In genomic region chr5:15008476-15008875, GRCh38 we compare ENCODE assay signal across 8 cellular contexts.
DNase-seq lines count a peak whose midpoint lies in the region; ATAC-seq and TF ChIP-seq lines count a peak whose summit lies in the region.

No MANE protein-coding gene starts in this region.

- no peaks in the 10 kb centered on the region for H3K36me3 Mint-ChIP-seq in chondrocyte (ENCODE audit: low read depth)
- H3K36me3 Mint-ChIP-seq in activated T-helper 2 cell treated with anti-CD3 and anti-CD28 coated beads, Interferon-gamma antibody, Interleukin-2, Interleukin-4, amounts not matched to agents 10 μg/mL and 5 μg/mL and 100 μg/mL, durations not matched to agents 14 hours and 24 hours and 36 hours (ENCODE audit: low read depth), result no peaks in the 10 kb centered on the region

- no peaks in the 10 kb centered on the region for H3K9me3 ChIP-seq in lower lobe of right lung

- intact Hi-C loops in lower lobe of right lung (cut with DNase I), result loop anchor here (10.0 kb wide), 1 partner anchor 284 kb away; no protein-coding TSS in a partner anchor
- intact Hi-C loops in activated T-helper 2 cell treated with anti-CD3 and anti-CD28 coated beads, Interferon-gamma antibody, Interleukin-2, Interleukin-4, amounts not matched to agents 10 μg/mL and 5 μg/mL and 100 μg/mL, durations not matched to agents 14 hours and 24 hours and 36 hours (cut with micrococcal nuclease), result no loop called here

- H3K27ac ChIP-seq in lower lobe of right lung, result peak overlapping the region; percentile 46

- H3K4me1 ChIP-seq in lower lobe of right lung, result peaks cover 23% of the 10 kb centered on the region

- no peaks in the 10 kb centered on the region for H3K27me3 Mint-ChIP-seq in chondrocyte (ENCODE audit: low read depth)
- peaks cover 27% of the 10 kb centered on the region for H3K27me3 Mint-ChIP-seq in activated T-helper 2 cell treated with anti-CD3 and anti-CD28 coated beads, Interferon-gamma antibody, Interleukin-2, Interleukin-4, amounts not matched to agents 10 μg/mL and 5 μg/mL and 100 μg/mL, durations not matched to agents 14 hours and 24 hours and 36 hours (ENCODE audit: low read depth)

- no peak overlapping the region for H3K4me3 ChIP-seq in lower lobe of right lung

- H3K27me3 ChIP-seq in lower lobe of right lung (ENCODE audit: low read depth), result no peaks in the 10 kb centered on the region

- H3K4me1 Mint-ChIP-seq in chondrocyte (ENCODE audit: low read depth), result peaks cover 82% of the 10 kb centered on the region
- H3K4me1 Mint-ChIP-seq in activated T-helper 2 cell treated with anti-CD3 and anti-CD28 coated beads, Interferon-gamma antibody, Interleukin-2, Interleukin-4, amounts not matched to agents 10 μg/mL and 5 μg/mL and 100 μg/mL, durations not matched to agents 14 hours and 24 hours and 36 hours (ENCODE audit: low read depth), result peaks cover 3% of the 10 kb centered on the region

- DNase-seq in AG08396 (ENCODE audit: low spot score) (peak; percentile 90), MV-4-11 (lab: John Stamatoyannopoulos, UW) (peak; percentile 38), chondrocyte (ENCODE audit: low spot score) (peak; percentile 95), lower lobe of right lung (peak; percentile 91)
- no peak for DNase-seq in effector CD4-positive, alpha-beta T cell
- DNase-seq in activated T-helper 2 cell treated with anti-CD3 and anti-CD28 coated beads, Interferon-gamma antibody, Interleukin-2, Interleukin-4, amounts not matched to agents 10 μg/mL and 5 μg/mL and 100 μg/mL, durations not matched to agents 14 hours and 24 hours and 36 hours (ENCODE audit: low spot score), result no peak

- TF ChIP-seq CTCF in chondrocyte (IDR thresholded peaks at IDR 0.05) (no peak), lower lobe of right lung (IDR thresholded peaks at IDR 0.05) (no peak)

- ATAC-seq in lower lobe of right lung (peak; percentile 94 to 96), HG03159 (IDR thresholded peaks at IDR 0.05; ENCODE audit: unreplicated experiment) (no peak), HG03565 (IDR thresholded peaks at IDR 0.05; ENCODE audit: unreplicated experiment) (no peak)

- H3K4me3 Mint-ChIP-seq in chondrocyte (ENCODE audit: unreplicated experiment), result peak overlapping the region; percentile 51
- H3K4me3 Mint-ChIP-seq in activated T-helper 2 cell treated with anti-CD3 and anti-CD28 coated beads, Interferon-gamma antibody, Interleukin-2, Interleukin-4, amounts not matched to agents 10 μg/mL and 5 μg/mL and 100 μg/mL, durations not matched to agents 14 hours and 24 hours and 36 hours (ENCODE audit: low read depth), result no peak overlapping the region

- H3K9me3 Mint-ChIP-seq in chondrocyte (ENCODE audit: low read depth), result no peaks in the 10 kb centered on the region
- H3K9me3 Mint-ChIP-seq in activated T-helper 2 cell treated with anti-CD3 and anti-CD28 coated beads, Interferon-gamma antibody, Interleukin-2, Interleukin-4, amounts not matched to agents 10 μg/mL and 5 μg/mL and 100 μg/mL, durations not matched to agents 14 hours and 24 hours and 36 hours, result no peaks in the 10 kb centered on the region

- H3K36me3 ChIP-seq in lower lobe of right lung, result no peaks in the 10 kb centered on the region

- peak overlapping the region; percentile 98 for H3K27ac Mint-ChIP-seq in chondrocyte (ENCODE audit: unreplicated experiment)
- no peak overlapping the region for H3K27ac Mint-ChIP-seq in activated T-helper 2 cell treated with anti-CD3 and anti-CD28 coated beads, Interferon-gamma antibody, Interleukin-2, Interleukin-4, amounts not matched to agents 10 μg/mL and 5 μg/mL and 100 μg/mL, durations not matched to agents 14 hours and 24 hours and 36 hours

Comparison
In these comparisons a context has a peak if more than half of its experiments do, and no peak if none do; other contexts are left out.
1. DNase-seq: peak in AG08396 (single experiment), MV-4-11 (single experiment), chondrocyte (single experiment) and lower lobe of right lung (single experiment); none in effector CD4-positive, alpha-beta T cell (single experiment) and activated T-helper 2 cell treated with anti-CD3 and anti-CD28 coated beads, Interferon-gamma antibody, Interleukin-2, Interleukin-4, amounts not matched to agents 10 μg/mL and 5 μg/mL and 100 μg/mL, durations not matched to agents 14 hours and 24 hours and 36 hours (single experiment).
2. ATAC-seq: peak in lower lobe of right lung (2 of 2); none in HG03159 (single experiment) and HG03565 (single experiment).